ENCODE assay signal across 10 cellular contexts in genomic region chr5:142697356-142697807, GRCh38. TPM values are rescaled to one million over a fixed set of nuclear protein-coding genes. Genes with fewer than 3 reads are reported as not detected.
A peak's percentile ranks its signal among the peaks of the same experiment; 100 is the strongest.
DNase-seq lines count a peak whose midpoint lies in the region; FAIRE-seq and TF ChIP-seq lines count a peak whose summit lies in the region.
"Had no signal": no experiment of that assay in that cellular context is flagged by ENCODE, and none has a peak within 500 bp of the region (broad histone marks: within the 10 kb centered on the region; RNA-seq: fewer than 3 reads in every experiment).

No MANE protein-coding gene starts in this region.

- H3K27me3 ChIP-seq in esophagus muscularis mucosa = no peaks in the 10 kb centered on the region
- H3K27me3 ChIP-seq in neuronal stem cell (ENCODE audit: control insufficient read depth in 3 of 3, insufficient read depth in 3 of 3, low read depth in 1 of 3, low read length in 3 of 3) = no peaks in the 10 kb centered on the region
- H3K27me3 ChIP-seq in uterus = no peaks in the 10 kb centered on the region

- no peak overlapping the region for H2BK120ac ChIP-seq in neuronal stem cell (ENCODE audit: low read depth, low read length)

- H3K9ac ChIP-seq in neuronal stem cell (ENCODE audit: low read depth, low read length, poor library complexity) = no peak overlapping the region

- peak overlapping the region; percentile 62 to 77 (median 74) for H3K27ac ChIP-seq in esophagus muscularis mucosa (replicated peaks in 1 of 4)
- H3K27ac ChIP-seq in neuronal stem cell (replicated peaks; ENCODE audit: low read length) = no peak overlapping the region
- peak overlapping the region; percentile 63 to 64 for H3K27ac ChIP-seq in uterus

- H3K36me3 ChIP-seq in esophagus muscularis mucosa (no peaks in the 10 kb centered on the region), neuronal stem cell (replicated peaks in 1 of 2; ENCODE audit: control insufficient read depth in 2 of 2, insufficient read depth in 2 of 2, low read length in 2 of 2) (no peaks in the 10 kb centered on the region), uterus (no peaks in the 10 kb centered on the region)

- peaks cover 5% of the 10 kb centered on the region for H3K27me3 Mint-ChIP-seq in activated CD4-positive, alpha-beta memory T cell treated with anti-CD3 and anti-CD28 coated beads for 36 hours
- H3K27me3 Mint-ChIP-seq in activated CD4-positive, alpha-beta memory T cell treated with anti-CD3 and anti-CD28 coated beads, Interleukin-2, amount 10 ng/mL, durations not matched to agents 7 days and 5 days = peaks cover 2% of the 10 kb centered on the region
- H3K27me3 Mint-ChIP-seq: type B pancreatic cell had no signal

- CTCF ChIA-PET in activated CD4-positive, alpha-beta memory T cell treated with anti-CD3 and anti-CD28 coated beads for 36 hours (lab: Charles Lee) = interaction anchor here (1.0 to 8.1 kb wide), 12 partner anchors 11 to 554 kb away, joined by 3 to 104 read pairs (median 10); no protein-coding TSS in a partner anchor
- CTCF ChIA-PET in activated CD4-positive, alpha-beta memory T cell treated with anti-CD3 and anti-CD28 coated beads, Interleukin-2, amount 10 ng/mL, durations not matched to agents 7 days and 5 days (lab: Charles Lee) = interaction anchor here (0.6 to 4.0 kb wide), 5 partner anchors 10 to 148 kb away, joined by 3 to 55 read pairs (median 15); partner anchors contain the start of gene FGF1

- H3K4ac ChIP-seq in neuronal stem cell (ENCODE audit: low read length) = no peak overlapping the region

- no peak overlapping the region for H3K27ac Mint-ChIP-seq in activated CD4-positive, alpha-beta memory T cell treated with anti-CD3 and anti-CD28 coated beads for 36 hours
- no peak overlapping the region for H3K27ac Mint-ChIP-seq in activated CD4-positive, alpha-beta memory T cell treated with anti-CD3 and anti-CD28 coated beads, Interleukin-2, amount 10 ng/mL, durations not matched to agents 7 days and 5 days
- H3K27ac Mint-ChIP-seq: type B pancreatic cell had no signal

- no peak overlapping the region for H4K91ac ChIP-seq in neuronal stem cell (ENCODE audit: low read depth, low read length, poor library complexity)

- no peaks in the 10 kb centered on the region for H3K36me3 Mint-ChIP-seq in activated CD4-positive, alpha-beta memory T cell treated with anti-CD3 and anti-CD28 coated beads for 36 hours
- no peaks in the 10 kb centered on the region for H3K36me3 Mint-ChIP-seq in activated CD4-positive, alpha-beta memory T cell treated with anti-CD3 and anti-CD28 coated beads, Interleukin-2, amount 10 ng/mL, durations not matched to agents 7 days and 5 days (ENCODE audit: low read depth)
- H3K36me3 Mint-ChIP-seq: type B pancreatic cell had no signal

- H3K4me1 ChIP-seq in esophagus muscularis mucosa = peaks cover 28 to 36% (median 31%) of the 10 kb centered on the region in 4 donors
- no peaks in the 10 kb centered on the region for H3K4me1 ChIP-seq in neuronal stem cell (ENCODE audit: control insufficient read depth in 2 of 2, insufficient read depth in 1 of 2, low read depth in 1 of 2, low read length in 2 of 2)
- H3K4me1 ChIP-seq in uterus = peaks cover 8 to 13% of the 10 kb centered on the region in 2 donors

- TF ChIP-seq POLR2A in esophagus muscularis mucosa (IDR thresholded peaks at IDR 0.05; ENCODE audit: low read depth) = no peak
- TF ChIP-seq POLR2A in uterus (IDR thresholded peaks at IDR 0.05) = no peak

- H3K4me3 Mint-ChIP-seq in activated CD4-positive, alpha-beta memory T cell treated with anti-CD3 and anti-CD28 coated beads for 36 hours = no peak overlapping the region
- H3K4me3 Mint-ChIP-seq in activated CD4-positive, alpha-beta memory T cell treated with anti-CD3 and anti-CD28 coated beads, Interleukin-2, amount 10 ng/mL, durations not matched to agents 7 days and 5 days = no peak overlapping the region
- H3K4me3 Mint-ChIP-seq: type B pancreatic cell had no signal

- H4K8ac ChIP-seq in neuronal stem cell (ENCODE audit: low read depth, low read length) = no peak overlapping the region

- POLR2A ChIA-PET in activated CD4-positive, alpha-beta memory T cell treated with anti-CD3 and anti-CD28 coated beads for 36 hours (lab: Charles Lee) = interaction anchor here (0.6 kb wide), 1 partner anchor 698 kb away, joined by 3 read pairs; no protein-coding TSS in a partner anchor
- POLR2A ChIA-PET in activated CD4-positive, alpha-beta memory T cell treated with anti-CD3 and anti-CD28 coated beads, Interleukin-2, amount 10 ng/mL, durations not matched to agents 7 days and 5 days (lab: Charles Lee) = no interaction called here

- intact Hi-C loops in activated CD4-positive, alpha-beta memory T cell treated with anti-CD3 and anti-CD28 coated beads for 36 hours (cut with micrococcal nuclease) = no loop called here
- intact Hi-C loops in esophagus muscularis mucosa (cut with DNase I) = no loop called here
- intact Hi-C loops in uterus (cut with DNase I; ENCODE audit: low total_unique reads) = loop anchor here (5.0 kb wide), 2 partner anchors 40 to 85 kb away; no protein-coding TSS in a partner anchor

- no peak overlapping the region for H3K23ac ChIP-seq in neuronal stem cell (ENCODE audit: low read depth, low read length, poor library complexity)

- no peaks in the 10 kb centered on the region for H3K4me1 Mint-ChIP-seq in activated CD4-positive, alpha-beta memory T cell treated with anti-CD3 and anti-CD28 coated beads for 36 hours (ENCODE audit: low read depth)
- no peaks in the 10 kb centered on the region for H3K4me1 Mint-ChIP-seq in activated CD4-positive, alpha-beta memory T cell treated with anti-CD3 and anti-CD28 coated beads, Interleukin-2, amount 10 ng/mL, durations not matched to agents 7 days and 5 days

- no peak overlapping the region for H2AK5ac ChIP-seq in neuronal stem cell (ENCODE audit: low read depth, low read length)

- H2BK5ac ChIP-seq in neuronal stem cell (ENCODE audit: low read length) = no peak overlapping the region

- no peak for FAIRE-seq in HTR-8/SVneo (lab: Jason Lieb, UNC)

- TF ChIP-seq EP300 in esophagus muscularis mucosa (IDR thresholded peaks at IDR 0.05) = no peak

- H2AFZ ChIP-seq in neuronal stem cell (ENCODE audit: low read length) = peak overlapping the region; percentile 43

- H3K4me2 ChIP-seq in neuronal stem cell (ENCODE audit: insufficient read depth, low read length, poor library complexity, severe bottlenecking) = no peak overlapping the region

- TF ChIP-seq CTCF in esophagus muscularis mucosa (IDR thresholded peaks at IDR 0.05) (no peak), uterus (IDR thresholded peaks at IDR 0.05) (no peak)

- H3K79me1 ChIP-seq in neuronal stem cell (ENCODE audit: low read depth, low read length) = no peaks in the 10 kb centered on the region

- no peaks in the 10 kb centered on the region for H3K9me3 ChIP-seq in esophagus muscularis mucosa
- no peaks in the 10 kb centered on the region for H3K9me3 ChIP-seq in neuronal stem cell (replicated peaks in 1 of 2; ENCODE audit: control insufficient read depth in 2 of 2, insufficient read depth in 1 of 2, low read depth in 1 of 2, low read length in 2 of 2)
- no peaks in the 10 kb centered on the region for H3K9me3 ChIP-seq in uterus

- 30% methylated on average over 4 of the region's 5 CpGs for WGBS in esophagus muscularis mucosa
- WGBS in neuronal stem cell (ENCODE audit: extremely low coverage in 2 of 2, insufficient read length in 2 of 2, insufficient replicate concordance in 1 of 2), 2 donors = no CpG with 5 or more reads among the region's 5 CpGs

- H2BK12ac ChIP-seq in neuronal stem cell (ENCODE audit: low read length) = no peak overlapping the region

- H3K4me3 ChIP-seq in esophagus muscularis mucosa (no peak overlapping the region), neuronal stem cell (ENCODE audit: low read length in 2 of 2) (no peak overlapping the region), uterus (no peak overlapping the region)

- peak; percentile 24 for DNase-seq in activated CD4-positive, alpha-beta memory T cell treated with anti-CD3 and anti-CD28 coated beads for 36 hours
- DNase-seq in activated CD4-positive, alpha-beta memory T cell treated with anti-CD3 and anti-CD28 coated beads, Interleukin-2, amount 10 ng/mL, durations not matched to agents 7 days and 5 days = no peak
- no peak for DNase-seq in esophagus muscularis mucosa (ENCODE audit: extremely low spot score)
- DNase-seq in neuronal stem cell (ENCODE audit: low spot score) = no peak
- DNase-seq in uterus = peak; percentile 73 to 75
- DNase-seq in stimulated activated CD4-positive, alpha-beta T cell treated with anti-CD3 and anti-CD28 coated beads, Interleukin-12 subunit alpha, Interleukin-12 subunit beta, amount 100 ng/mL, for 4 hours = no peak
- DNase-seq in HTR-8/SVneo (ENCODE audit: insufficient read length, low spot score) = no peak
- DNase-seq in NCI-H2196 (lab: John Stamatoyannopoulos, UW; ENCODE audit: unreplicated experiment) = no peak

- no peak overlapping the region for H2BK15ac ChIP-seq in neuronal stem cell (ENCODE audit: low read length)

- no peak overlapping the region for H3K14ac ChIP-seq in neuronal stem cell (ENCODE audit: low read length)

- H3K18ac ChIP-seq in neuronal stem cell (ENCODE audit: low read length) = no peak overlapping the region

- no peaks in the 10 kb centered on the region for H3K9me3 Mint-ChIP-seq in activated CD4-positive, alpha-beta memory T cell treated with anti-CD3 and anti-CD28 coated beads for 36 hours
- no peaks in the 10 kb centered on the region for H3K9me3 Mint-ChIP-seq in activated CD4-positive, alpha-beta memory T cell treated with anti-CD3 and anti-CD28 coated beads, Interleukin-2, amount 10 ng/mL, durations not matched to agents 7 days and 5 days
- H3K9me3 Mint-ChIP-seq: type B pancreatic cell had no signal

RNA-seq across cellular contexts. Expression of gene FGF1, which starts 11.5 kb away (rescaled TPM):
- total RNA-seq in activated CD4-positive, alpha-beta memory T cell treated with anti-CD3 and anti-CD28 coated beads for 36 hours = not detected
- total RNA-seq in activated CD4-positive, alpha-beta memory T cell treated with anti-CD3 and anti-CD28 coated beads, Interleukin-2, amount 10 ng/mL, durations not matched to agents 7 days and 5 days = not detected
- total RNA-seq in esophagus muscularis mucosa (1 to 10 TPM; 1.7 to 4.0 (median 2.9) TPM), uterus (1 to 10 TPM in 2 of 4 donors, under 1 TPM in 1, not detected in 1; 0.51 to 5.7 (median 1.7) TPM)
- 0.18 TPM for polyA plus RNA-seq in neuronal stem cell (2013, experiment 1 of 2)
- polyA plus RNA-seq in neuronal stem cell (2013, experiment 2 of 2) = 0.10 TPM
- total RNA-seq: SK-MEL-5 had no signal

Comparison
In these comparisons a context has a peak if more than half of its experiments do, and no peak if none do; other contexts are left out.
1. DNase-seq: peak in activated CD4-positive, alpha-beta memory T cell treated with anti-CD3 and anti-CD28 coated beads for 36 hours (single experiment) and uterus (2 of 2); none in activated CD4-positive, alpha-beta memory T cell treated with anti-CD3 and anti-CD28 coated beads, Interleukin-2, amount 10 ng/mL, durations not matched to agents 7 days and 5 days (single experiment), esophagus muscularis mucosa (single experiment), neuronal stem cell (single experiment), stimulated activated CD4-positive, alpha-beta T cell treated with anti-CD3 and anti-CD28 coated beads, Interleukin-12 subunit alpha, Interleukin-12 subunit beta, amount 100 ng/mL, for 4 hours (single experiment), HTR-8/SVneo (single experiment) and NCI-H2196 (single experiment).